Comparison of ENCODE assay signal across 2 cellular contexts in genomic region chr6:134187154-134187553, GRCh38.
TF ChIP-seq lines count a peak whose summit lies in the region.

No MANE protein-coding gene starts in this region.

TF ChIP-seq in HepG2, 621 proteins besides CTCF, POLR2A, EP300 and RAD21 (continued from another document and continues in another):
- TF ChIP-seq TFDP2 (CRISPR knock-in tag; IDR thresholded peaks at IDR 0.05) = no peak
- no peak for TF ChIP-seq HNRNPK (IDR thresholded peaks at IDR 0.05; ENCODE audit: low read depth, low read length, poor library complexity, severe bottlenecking)
- TF ChIP-seq ARID5B (CRISPR knock-in tag; IDR thresholded peaks at IDR 0.05) = 0 out of 2 replicates have a peak, but pooled peaks have one; percentile 22
- TF ChIP-seq PAWR (CRISPR knock-in tag; IDR thresholded peaks at IDR 0.05; ENCODE audit: borderline replicate concordance) = 0 out of 2 replicates have a peak, but pooled peaks have one; percentile 10
- no peak for TF ChIP-seq BRD4 (CRISPR knock-in tag; IDR thresholded peaks at IDR 0.05)
- no peak for TF ChIP-seq HMG20B (CRISPR knock-in tag; conservative IDR thresholded peaks at IDR 0.05)
- TF ChIP-seq, protein P1, sequence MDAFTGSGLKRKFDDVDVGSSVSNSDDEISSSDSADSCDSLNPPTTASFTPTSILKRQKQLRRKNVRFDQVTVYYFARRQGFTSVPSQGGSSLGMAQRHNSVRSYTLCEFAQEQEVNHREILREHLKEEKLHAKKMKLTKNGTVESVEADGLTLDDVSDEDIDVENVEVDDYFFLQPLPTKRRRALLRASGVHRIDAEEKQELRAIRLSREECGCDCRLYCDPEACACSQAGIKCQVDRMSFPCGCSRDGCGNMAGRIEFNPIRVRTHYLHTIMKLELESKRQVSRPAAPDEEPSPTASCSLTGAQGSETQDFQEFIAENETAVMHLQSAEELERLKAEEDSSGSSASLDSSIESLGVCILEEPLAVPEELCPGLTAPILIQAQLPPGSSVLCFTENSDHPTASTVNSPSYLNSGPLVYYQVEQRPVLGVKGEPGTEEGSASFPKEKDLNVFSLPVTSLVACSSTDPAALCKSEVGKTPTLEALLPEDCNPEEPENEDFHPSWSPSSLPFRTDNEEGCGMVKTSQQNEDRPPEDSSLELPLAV (CRISPR knock-in tag; conservative IDR thresholded peaks at IDR 0.05; ENCODE audit: low read depth) = no peak
- no peak for TF ChIP-seq TAF1 (CRISPR knock-in tag; IDR thresholded peaks at IDR 0.05)
- TF ChIP-seq WIZ (CRISPR knock-in tag; IDR thresholded peaks at IDR 0.05) = no peak
- TF ChIP-seq ZBTB43 (CRISPR knock-in tag; conservative IDR thresholded peaks at IDR 0.05) = no peak
- TF ChIP-seq, protein P2, sequence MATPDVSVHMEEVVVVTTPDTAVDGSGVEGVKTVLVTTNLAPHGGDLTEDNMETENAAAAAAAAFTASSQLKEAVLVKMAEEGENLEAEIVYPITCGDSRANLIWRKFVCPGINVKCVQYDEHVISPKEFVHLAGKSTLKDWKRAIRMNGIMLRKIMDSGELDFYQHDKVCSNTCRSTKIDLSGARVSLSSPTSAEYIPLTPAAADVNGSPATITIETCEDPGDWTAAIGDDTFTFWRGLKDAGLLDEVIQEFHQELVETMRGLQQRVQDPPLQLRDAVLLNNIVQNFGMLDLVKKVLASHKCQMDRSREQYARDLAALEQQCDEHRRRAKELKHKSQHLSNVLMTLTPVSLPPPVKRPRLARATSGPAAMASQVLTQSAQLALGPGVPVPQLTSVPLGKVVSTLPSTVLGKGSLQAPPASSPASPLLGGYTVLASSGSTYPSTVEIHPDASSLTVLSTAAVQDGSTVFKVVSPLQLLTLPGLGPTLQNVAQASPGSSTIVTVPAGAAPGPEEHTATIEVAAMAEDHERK (CRISPR knock-in tag; IDR thresholded peaks at IDR 0.05; ENCODE audit: low read depth) = no peak
- no peak for TF ChIP-seq GMEB1 (CRISPR knock-in tag; IDR thresholded peaks at IDR 0.05; ENCODE audit: borderline replicate concordance)

TF ChIP-seq in K562, 482 proteins besides CTCF, POLR2A, EP300 and RAD21 (continued from another document):
- TF ChIP-seq, protein P3, sequence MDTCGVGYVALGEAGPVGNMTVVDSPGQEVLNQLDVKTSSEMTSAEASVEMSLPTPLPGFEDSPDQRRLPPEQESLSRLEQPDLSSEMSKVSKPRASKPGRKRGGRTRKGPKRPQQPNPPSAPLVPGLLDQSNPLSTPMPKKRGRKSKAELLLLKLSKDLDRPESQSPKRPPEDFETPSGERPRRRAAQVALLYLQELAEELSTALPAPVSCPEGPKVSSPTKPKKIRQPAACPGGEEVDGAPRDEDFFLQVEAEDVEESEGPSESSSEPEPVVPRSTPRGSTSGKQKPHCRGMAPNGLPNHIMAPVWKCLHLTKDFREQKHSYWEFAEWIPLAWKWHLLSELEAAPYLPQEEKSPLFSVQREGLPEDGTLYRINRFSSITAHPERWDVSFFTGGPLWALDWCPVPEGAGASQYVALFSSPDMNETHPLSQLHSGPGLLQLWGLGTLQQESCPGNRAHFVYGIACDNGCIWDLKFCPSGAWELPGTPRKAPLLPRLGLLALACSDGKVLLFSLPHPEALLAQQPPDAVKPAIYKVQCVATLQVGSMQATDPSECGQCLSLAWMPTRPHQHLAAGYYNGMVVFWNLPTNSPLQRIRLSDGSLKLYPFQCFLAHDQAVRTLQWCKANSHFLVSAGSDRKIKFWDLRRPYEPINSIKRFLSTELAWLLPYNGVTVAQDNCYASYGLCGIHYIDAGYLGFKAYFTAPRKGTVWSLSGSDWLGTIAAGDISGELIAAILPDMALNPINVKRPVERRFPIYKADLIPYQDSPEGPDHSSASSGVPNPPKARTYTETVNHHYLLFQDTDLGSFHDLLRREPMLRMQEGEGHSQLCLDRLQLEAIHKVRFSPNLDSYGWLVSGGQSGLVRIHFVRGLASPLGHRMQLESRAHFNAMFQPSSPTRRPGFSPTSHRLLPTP (IDR thresholded peaks at IDR 0.05; ENCODE audit: borderline replicate concordance, extremely low read depth, insufficient read length) = no peak
- TF ChIP-seq DNMT1 (IDR thresholded peaks at IDR 0.05) (no peak), ZNF561 (CRISPR knock-in tag; conservative IDR thresholded peaks at IDR 0.05) (no peak), ZNF175 (CRISPR knock-in tag; IDR thresholded peaks at IDR 0.05; ENCODE audit: low read depth) (no peak)
